In the genomic region with DNA sequence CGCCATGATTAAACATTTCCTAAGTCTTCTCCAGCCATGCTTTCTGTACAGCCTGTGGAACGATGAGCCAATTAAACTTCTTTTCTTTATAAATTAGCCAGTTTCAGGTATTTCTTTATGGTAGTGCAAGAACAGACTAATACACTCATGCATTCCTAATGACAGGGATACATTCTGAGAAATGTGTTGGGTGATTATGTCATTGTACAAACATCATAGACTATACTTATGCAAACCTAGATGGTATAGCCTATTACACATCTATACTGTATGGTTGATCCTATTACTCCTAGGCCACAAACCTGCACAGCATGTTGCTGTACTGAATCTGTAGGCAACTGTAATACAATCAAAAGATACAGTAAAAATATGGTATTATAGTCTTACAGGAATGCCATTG, we compare ENCODE assay signal across 20 cellular contexts.
DNase-seq lines count a peak whose midpoint lies in the region; ATAC-seq and TF ChIP-seq lines count a peak whose summit lies in the region.
"Had no signal": no experiment of that assay in that cellular context is flagged by ENCODE, and none has a peak within 500 bp of the region (broad histone marks: within the 10 kb centered on the region; RNA-seq: fewer than 3 reads in every experiment).

No MANE protein-coding gene starts in this region.

- H3K27ac Mint-ChIP-seq in activated CD4-positive, alpha-beta T cell treated with anti-CD3 and anti-CD28 coated beads for 36 hours, result no peak overlapping the region
- no peak overlapping the region for H3K27ac Mint-ChIP-seq in stimulated activated effector memory CD8-positive, alpha-beta T cell treated with anti-CD3 and anti-CD28 coated beads, Interleukin-12 subunit alpha, Interleukin-12 subunit beta, amount 100 ng/mL, for 72 hours
- H3K27ac Mint-ChIP-seq: CD14-positive monocyte; CD4-positive, alpha-beta T cell; CD8-positive, alpha-beta memory T cell; GM23338 had no signal

- H3K4me3 ChIP-seq in RWPE2 (ENCODE audit: severe bottlenecking) (no peak overlapping the region), epithelial cell of esophagus (ENCODE audit: low read length) (no peak overlapping the region)
- H3K4me3 ChIP-seq: A549; BLaER1 treated with 17β-estradiol and CSF1 and Interleukin-3, amounts not matched to agents 10 nM and 100 nM; GM23338 had no signal

- no peaks in the 10 kb centered on the region for H3K4me1 ChIP-seq in RWPE2 (ENCODE audit: insufficient read depth, poor library complexity, severe bottlenecking)
- H3K4me1 ChIP-seq: A549; BE2C; BLaER1 treated with 17β-estradiol and CSF1 and Interleukin-3, amounts not matched to agents 10 nM and 100 nM had no signal

- POLR2A ChIA-PET in activated CD4-positive, alpha-beta T cell treated with anti-CD3 and anti-CD28 coated beads for 36 hours (lab: Charles Lee), result no interaction called here

- H3K36me3 Mint-ChIP-seq in activated CD4-positive, alpha-beta T cell treated with anti-CD3 and anti-CD28 coated beads for 36 hours (ENCODE audit: low read depth), result no peaks in the 10 kb centered on the region
- H3K36me3 Mint-ChIP-seq in stimulated activated effector memory CD8-positive, alpha-beta T cell treated with anti-CD3 and anti-CD28 coated beads, Interleukin-12 subunit alpha, Interleukin-12 subunit beta, amount 100 ng/mL, for 72 hours, result no peaks in the 10 kb centered on the region
- H3K36me3 Mint-ChIP-seq: CD14-positive monocyte; CD8-positive, alpha-beta memory T cell had no signal

- H3K27ac ChIP-seq in RWPE2 (ENCODE audit: poor library complexity, severe bottlenecking), result no peak overlapping the region
- H3K27ac ChIP-seq: A549; BLaER1 treated with 17β-estradiol and CSF1 and Interleukin-3, amounts not matched to agents 10 nM and 100 nM had no signal

- H3K27me3 Mint-ChIP-seq in activated CD4-positive, alpha-beta T cell treated with anti-CD3 and anti-CD28 coated beads for 36 hours, result no peaks in the 10 kb centered on the region
- H3K27me3 Mint-ChIP-seq: CD4-positive, alpha-beta T cell; CD8-positive, alpha-beta memory T cell had no signal

- intact Hi-C loops in activated CD4-positive, alpha-beta T cell treated with anti-CD3 and anti-CD28 coated beads for 36 hours (cut with DNase I, micrococcal nuclease), result no loop called here

- H3K4me3 Mint-ChIP-seq in activated CD4-positive, alpha-beta T cell treated with anti-CD3 and anti-CD28 coated beads for 36 hours, result no peak overlapping the region
- no peak overlapping the region for H3K4me3 Mint-ChIP-seq in stimulated activated effector memory CD8-positive, alpha-beta T cell treated with anti-CD3 and anti-CD28 coated beads, Interleukin-12 subunit alpha, Interleukin-12 subunit beta, amount 100 ng/mL, for 72 hours
- H3K4me3 Mint-ChIP-seq: CD14-positive monocyte; CD4-positive, alpha-beta T cell; CD8-positive, alpha-beta memory T cell; GM23338 had no signal

- H3K9me3 Mint-ChIP-seq in activated CD4-positive, alpha-beta T cell treated with anti-CD3 and anti-CD28 coated beads for 36 hours (ENCODE audit: low read depth), result no peaks in the 10 kb centered on the region
- H3K9me3 Mint-ChIP-seq in stimulated activated effector memory CD8-positive, alpha-beta T cell treated with anti-CD3 and anti-CD28 coated beads, Interleukin-12 subunit alpha, Interleukin-12 subunit beta, amount 100 ng/mL, for 72 hours, result no peaks in the 10 kb centered on the region
- H3K9me3 Mint-ChIP-seq: GM23338 had no signal

- no peaks in the 10 kb centered on the region for H3K4me1 Mint-ChIP-seq in activated CD4-positive, alpha-beta T cell treated with anti-CD3 and anti-CD28 coated beads for 36 hours
- H3K4me1 Mint-ChIP-seq in stimulated activated effector memory CD8-positive, alpha-beta T cell treated with anti-CD3 and anti-CD28 coated beads, Interleukin-12 subunit alpha, Interleukin-12 subunit beta, amount 100 ng/mL, for 72 hours, result no peaks in the 10 kb centered on the region
- H3K4me1 Mint-ChIP-seq: CD14-positive monocyte; CD8-positive, alpha-beta memory T cell; GM23338 had no signal

- no peaks in the 10 kb centered on the region for H3K27me3 ChIP-seq in RWPE2 (ENCODE audit: insufficient read depth, poor library complexity, severe bottlenecking)
- H3K27me3 ChIP-seq: BE2C; BLaER1 treated with 17β-estradiol and CSF1 and Interleukin-3, amounts not matched to agents 10 nM and 100 nM had no signal

- CTCF ChIA-PET in activated CD4-positive, alpha-beta T cell treated with anti-CD3 and anti-CD28 coated beads for 36 hours (lab: Charles Lee), result no interaction called here

- H3K9me3 ChIP-seq in RWPE2 (ENCODE audit: severe bottlenecking), result no peaks in the 10 kb centered on the region
- H3K9me3 ChIP-seq: A549; BE2C; BLaER1 treated with 17β-estradiol and CSF1 and Interleukin-3, amounts not matched to agents 10 nM and 100 nM had no signal

- ATAC-seq in activated CD4-positive, alpha-beta T cell treated with anti-CD3 and anti-CD28 coated beads for 36 hours, result peak; percentile 47
- ATAC-seq in RWPE2 (ENCODE audit: low read depth) (peak; percentile 44; the same call in 1 of the 3 replicates), HG03139 (IDR thresholded peaks at IDR 0.05; ENCODE audit: unreplicated experiment) (no peak)
- ATAC-seq in stimulated activated effector memory CD8-positive, alpha-beta T cell treated with anti-CD3 and anti-CD28 coated beads, Interleukin-12 subunit alpha, Interleukin-12 subunit beta, amount 100 ng/mL, for 72 hours, result peak; percentile 21
- ATAC-seq: A549, GM23338 had no signal

- DNase-seq in activated CD4-positive, alpha-beta T cell treated with anti-CD3 and anti-CD28 coated beads for 36 hours, result no peak
- DNase-seq in activated CD4-positive, alpha-beta T cell treated with anti-CD3 and anti-CD28 coated beads for 1 hour, result no peak
- DNase-seq in RWPE2 (ENCODE audit: low spot score) (no peak), epithelial cell of esophagus (ENCODE audit: low read depth) (peak; percentile 74), H4 (ENCODE audit: low spot score) (no peak)
- DNase-seq in stimulated activated effector memory CD8-positive, alpha-beta T cell treated with anti-CD3 and anti-CD28 coated beads, Interleukin-12 subunit alpha, Interleukin-12 subunit beta, amount 100 ng/mL, for 72 hours (ENCODE audit: low spot score in 2 of 2), result no peak
- DNase-seq: 8988T; ACHN; AML-193; BE2C; CD4-positive, alpha-beta T cell; CD8-positive, alpha-beta memory T cell; DMS 273 treated with DMSO at 0.1 percent for 48 hours; DND-41; HCEC 1CT had no signal

- no peaks in the 10 kb centered on the region for H3K36me3 ChIP-seq in RWPE2 (ENCODE audit: low read depth)
- H3K36me3 ChIP-seq: BE2C; BLaER1 treated with 17β-estradiol and CSF1 and Interleukin-3, amounts not matched to agents 10 nM and 100 nM had no signal

- TF ChIP-seq CTCF in RWPE2 (IDR thresholded peaks at IDR 0.05; ENCODE audit: poor library complexity, severe bottlenecking) (no peak), epithelial cell of esophagus (IDR thresholded peaks at IDR 0.05; ENCODE audit: insufficient read depth, low read depth, low read length, missing control alignments) (no peak)
